31 cellular contexts compared by ENCODE assay signal in genomic region chr14:52075371-52075770, GRCh38.
"Had no signal": no experiment of that assay in that cellular context is flagged by ENCODE, and none has a peak within 500 bp of the region (broad histone marks: within the 10 kb centered on the region; RNA-seq: fewer than 3 reads in every experiment).

No MANE protein-coding gene starts in this region.

- H3K4me1 Mint-ChIP-seq: memory B cell; stimulated activated memory B cell treated with anti-CD40 and anti-IgM and Interleukin-4, amounts not matched to agents 10 μg/mL and 1 μg/mL and 100 μg/mL, for 72 hours had no signal

- H3K9ac ChIP-seq: neural progenitor cell had no signal

- ATAC-seq: heart right ventricle; left lobe of liver; mucosa of descending colon; natural killer cell treated with Interleukin-12 subunit alpha and Interleukin-12 subunit beta and Interleukin-15 and Interleukin-18, amount 100 ng/mL, for 72 hours; psoas muscle; right cardiac atrium; stimulated activated memory B cell treated with anti-CD40 and anti-IgM and Interleukin-4, amounts not matched to agents 10 μg/mL and 1 μg/mL and 100 μg/mL, for 72 hours; stimulated activated naive CD8-positive, alpha-beta T cell treated with anti-CD3 and anti-CD28 coated beads, Interleukin-15, Interleukin-2, amounts not matched to agents 100 U/mL and 50 U/mL, for 24 hours had no signal

- H3K4me3 ChIP-seq: coronary artery, esophagus squamous epithelium, heart right ventricle, lung, mucosa of descending colon, neural progenitor cell, ovary, psoas muscle, sigmoid colon, skin epidermis, spleen, testis, tibial nerve, upper lobe of left lung had no signal

- H3K27ac ChIP-seq: esophagus squamous epithelium, heart right ventricle, neural progenitor cell, ovary, psoas muscle, sigmoid colon, skin epidermis, spleen, testis, upper lobe of left lung had no signal

- H3K9me3 Mint-ChIP-seq: mesothelial cell of epicardium; natural killer cell treated with Interleukin-12 subunit alpha and Interleukin-12 subunit beta and Interleukin-15 and Interleukin-18, amount 100 ng/mL, for 72 hours; neural progenitor cell had no signal

- H3K9me3 ChIP-seq: esophagus squamous epithelium, heart right ventricle, mucosa of descending colon, ovary, psoas muscle, sigmoid colon, spleen, testis, tibial nerve, upper lobe of left lung had no signal

- H3K27me3 ChIP-seq: ovary, sigmoid colon, testis, tibial nerve, upper lobe of left lung had no signal

- H3K4me3 Mint-ChIP-seq: memory B cell; mesothelial cell of epicardium; naive B cell; natural killer cell treated with Interleukin-12 subunit alpha and Interleukin-12 subunit beta and Interleukin-15 and Interleukin-18, amount 100 ng/mL, for 72 hours; neural progenitor cell; stimulated activated memory B cell treated with anti-CD40 and anti-IgM and Interleukin-4, amounts not matched to agents 10 μg/mL and 1 μg/mL and 100 μg/mL, for 72 hours had no signal

- H2AFZ ChIP-seq: neural progenitor cell had no signal

- DNase-seq: dermis blood vessel endothelial cell; effector memory CD4-positive, alpha-beta T cell; esophagus squamous epithelium; foreskin melanocyte; glutamatergic neuron; heart right ventricle; hypothalamus; kidney; mucosa of descending colon; naive B cell; ovary; posterior cingulate gyrus; psoas muscle; right cardiac atrium; sigmoid colon; spleen; stimulated activated CD4-positive, alpha-beta T cell treated with anti-CD3 and anti-CD28 coated beads, Interleukin-4, amount 100 ng/mL, for 4 hours; stimulated activated naive CD8-positive, alpha-beta T cell treated with anti-CD3 and anti-CD28 coated beads, Interleukin-15, Interleukin-2, amounts not matched to agents 100 U/mL and 50 U/mL, for 24 hours; substantia nigra; testis; upper lobe of left lung had no signal

- H3K36me3 ChIP-seq: esophagus squamous epithelium, heart right ventricle, neural progenitor cell, ovary, sigmoid colon, spleen, tibial nerve, upper lobe of left lung had no signal

- H3K36me3 Mint-ChIP-seq: mesothelial cell of epicardium; neural progenitor cell; stimulated activated memory B cell treated with anti-CD40 and anti-IgM and Interleukin-4, amounts not matched to agents 10 μg/mL and 1 μg/mL and 100 μg/mL, for 72 hours had no signal

- H3K27ac Mint-ChIP-seq: memory B cell; mesothelial cell of epicardium; natural killer cell treated with Interleukin-12 subunit alpha and Interleukin-12 subunit beta and Interleukin-15 and Interleukin-18, amount 100 ng/mL, for 72 hours; neural progenitor cell; stimulated activated memory B cell treated with anti-CD40 and anti-IgM and Interleukin-4, amounts not matched to agents 10 μg/mL and 1 μg/mL and 100 μg/mL, for 72 hours had no signal

- H3K4me2 ChIP-seq: neural progenitor cell had no signal

- H3K4me1 ChIP-seq: esophagus squamous epithelium, psoas muscle, testis had no signal
